In genomic region chr13:71274923-71275593, GRCh38 we compare ENCODE assay signal across 12 cellular contexts.
A peak's percentile ranks its signal among the peaks of the same experiment; 100 is the strongest.
DNase-seq lines count a peak whose midpoint lies in the region; ATAC-seq and TF ChIP-seq lines count a peak whose summit lies in the region.
"Had no signal": no experiment of that assay in that cellular context is flagged by ENCODE, and none has a peak within 500 bp of the region (broad histone marks: within the 10 kb centered on the region; RNA-seq: fewer than 3 reads in every experiment).

No MANE protein-coding gene starts in this region.

- ATAC-seq in GM18868 (IDR thresholded peaks at IDR 0.05; ENCODE audit: unreplicated experiment) = peak; percentile 94
- peak; percentile 91 for ATAC-seq in GM21717 (IDR thresholded peaks at IDR 0.05; ENCODE audit: unreplicated experiment)
- ATAC-seq in HG03139 (IDR thresholded peaks at IDR 0.05; ENCODE audit: unreplicated experiment) = peak; percentile 73

- H4K20me1 ChIP-seq in OCI-LY3 (ENCODE audit: insufficient read depth, low read length) = no peaks in the 10 kb centered on the region
- H4K20me1 ChIP-seq in hepatocyte (ENCODE audit: insufficient read depth, poor library complexity, severe bottlenecking) = no peaks in the 10 kb centered on the region

- TF ChIP-seq CTCF in OCI-LY3 (IDR thresholded peaks at IDR 0.05; ENCODE audit: low read depth, low read length) = no peak
- no peak for TF ChIP-seq CTCF in esophagus squamous epithelium (IDR thresholded peaks at IDR 0.05)
- TF ChIP-seq CTCF in hepatocyte (IDR thresholded peaks at IDR 0.05; ENCODE audit: poor library complexity) = no peak

- H3K27ac ChIP-seq in OCI-LY3 (ENCODE audit: low read length) (peak overlapping the region; percentile 33), esophagus squamous epithelium (no peak overlapping the region), hepatocyte (no peak overlapping the region)

- peak overlapping the region; percentile 38 for H3K4me3 ChIP-seq in OCI-LY3 (ENCODE audit: low read length)
- no peak overlapping the region for H3K4me3 ChIP-seq in esophagus squamous epithelium
- H3K4me3 ChIP-seq in hepatocyte = no peak overlapping the region

- H3K9me3 Mint-ChIP-seq in activated naive CD8-positive, alpha-beta T cell treated with anti-CD3 and anti-CD28 coated beads for 36 hours = no peaks in the 10 kb centered on the region
- H3K9me3 Mint-ChIP-seq: neural crest cell; T-helper 2 cell treated with Interferon-gamma antibody and Interleukin-4, amounts not matched to agents 5 μg/mL and 100 μg/mL, for 36 hours had no signal

- H3K4me1 Mint-ChIP-seq in activated naive CD8-positive, alpha-beta T cell treated with anti-CD3 and anti-CD28 coated beads for 36 hours = no peaks in the 10 kb centered on the region

- H3K4me2 ChIP-seq in OCI-LY3 (ENCODE audit: low read length) = peak overlapping the region; percentile 68
- H3K4me2 ChIP-seq in hepatocyte = no peak overlapping the region

- WGBS in esophagus squamous epithelium, 2 donors = 60% methylated on average over 5 of the region's 5 CpGs
- 90% methylated on average over 5 of the region's 5 CpGs for WGBS in hepatocyte (ENCODE audit: low lambda C conversion rate, missing lambda C conversion rate)

- H3K27me3 Mint-ChIP-seq in activated naive CD8-positive, alpha-beta T cell treated with anti-CD3 and anti-CD28 coated beads for 36 hours = no peaks in the 10 kb centered on the region

- H3K36me3 Mint-ChIP-seq in activated naive CD8-positive, alpha-beta T cell treated with anti-CD3 and anti-CD28 coated beads for 36 hours = no peaks in the 10 kb centered on the region

- H3K4me1 ChIP-seq in OCI-LY3 (ENCODE audit: low read length) = peaks cover 13% of the 10 kb centered on the region
- H3K4me1 ChIP-seq in esophagus squamous epithelium = no peaks in the 10 kb centered on the region
- H3K4me1 ChIP-seq in hepatocyte (ENCODE audit: insufficient read depth) = no peaks in the 10 kb centered on the region

- H3K9ac ChIP-seq in OCI-LY3 (ENCODE audit: low read length) = no peak overlapping the region

- H3K27me3 ChIP-seq in OCI-LY3 (ENCODE audit: low read depth, low read length) = no peaks in the 10 kb centered on the region
- H3K27me3 ChIP-seq in esophagus squamous epithelium = no peaks in the 10 kb centered on the region
- no peaks in the 10 kb centered on the region for H3K27me3 ChIP-seq in hepatocyte

- H2AFZ ChIP-seq in OCI-LY3 (ENCODE audit: low read depth, low read length) (peak overlapping the region; percentile 42), hepatocyte (no peak overlapping the region)

- H3K79me2 ChIP-seq in OCI-LY3 (ENCODE audit: low read length) (no peaks in the 10 kb centered on the region), hepatocyte (no peaks in the 10 kb centered on the region)

- intact Hi-C loops in head of caudate nucleus (cut with DNase I) (no loop called here), esophagus squamous epithelium (cut with DNase I) (no loop called here)

- H3K4me3 Mint-ChIP-seq in activated naive CD8-positive, alpha-beta T cell treated with anti-CD3 and anti-CD28 coated beads for 36 hours = no peak overlapping the region
- H3K4me3 Mint-ChIP-seq: neural crest cell; T-helper 2 cell treated with Interferon-gamma antibody and Interleukin-4, amounts not matched to agents 5 μg/mL and 100 μg/mL, for 36 hours had no signal

- DNase-seq in activated naive CD8-positive, alpha-beta T cell treated with anti-CD3 and anti-CD28 coated beads for 36 hours = no peak
- no peak for DNase-seq in head of caudate nucleus
- no peak for DNase-seq in esophagus squamous epithelium (lab: John Stamatoyannopoulos, UW)
- no peak for DNase-seq in hepatocyte (ENCODE audit: low spot score)
- DNase-seq: islet precursor cell, NCI-H69 had no signal

- no peaks in the 10 kb centered on the region for H3K9me2 ChIP-seq in hepatocyte (replicated peaks; ENCODE audit: insufficient read depth)

- peaks cover 3% of the 10 kb centered on the region; the same call in 1 of the 2 replicates for H3K9me3 ChIP-seq in OCI-LY3 (ENCODE audit: insufficient read depth, low read length)
- no peaks in the 10 kb centered on the region for H3K9me3 ChIP-seq in esophagus squamous epithelium
- H3K9me3 ChIP-seq in hepatocyte (ENCODE audit: low read depth) = no peaks in the 10 kb centered on the region

- TF ChIP-seq POLR2A in esophagus squamous epithelium (IDR thresholded peaks at IDR 0.05) = no peak

- H3K27ac Mint-ChIP-seq in activated naive CD8-positive, alpha-beta T cell treated with anti-CD3 and anti-CD28 coated beads for 36 hours = no peak overlapping the region
- H3K27ac Mint-ChIP-seq: T-helper 2 cell treated with Interferon-gamma antibody and Interleukin-4, amounts not matched to agents 5 μg/mL and 100 μg/mL, for 36 hours had no signal

- H3K36me3 ChIP-seq in OCI-LY3 (replicated peaks; ENCODE audit: low read depth, low read length) = no peaks in the 10 kb centered on the region
- H3K36me3 ChIP-seq in esophagus squamous epithelium = no peaks in the 10 kb centered on the region
- no peaks in the 10 kb centered on the region for H3K36me3 ChIP-seq in hepatocyte (replicated peaks; ENCODE audit: insufficient read depth, low read depth)
